In the genomic region with DNA sequence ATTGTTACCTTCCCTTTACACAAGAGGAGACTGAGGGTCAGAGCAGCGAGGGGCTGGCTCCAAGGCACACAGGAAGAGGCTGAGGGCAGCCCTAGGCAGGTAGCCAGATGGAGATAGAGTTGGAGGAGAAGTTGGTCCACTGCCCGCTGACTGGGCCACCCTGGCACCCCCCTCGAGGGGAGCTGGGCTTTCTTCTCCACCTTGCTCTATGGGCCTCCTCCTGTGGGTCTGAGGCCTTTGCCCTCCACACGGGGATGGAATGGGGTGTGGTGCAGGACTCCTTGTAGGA, we compare ENCODE assay signal across 1 cellular context.
TF ChIP-seq lines count a peak whose summit lies in the region.

No MANE protein-coding gene starts in this region.

TF ChIP-seq in GM23338, 12 proteins besides CTCF, POLR2A, EP300 and RAD21 (continued from another document):
- TF ChIP-seq, protein P1, sequence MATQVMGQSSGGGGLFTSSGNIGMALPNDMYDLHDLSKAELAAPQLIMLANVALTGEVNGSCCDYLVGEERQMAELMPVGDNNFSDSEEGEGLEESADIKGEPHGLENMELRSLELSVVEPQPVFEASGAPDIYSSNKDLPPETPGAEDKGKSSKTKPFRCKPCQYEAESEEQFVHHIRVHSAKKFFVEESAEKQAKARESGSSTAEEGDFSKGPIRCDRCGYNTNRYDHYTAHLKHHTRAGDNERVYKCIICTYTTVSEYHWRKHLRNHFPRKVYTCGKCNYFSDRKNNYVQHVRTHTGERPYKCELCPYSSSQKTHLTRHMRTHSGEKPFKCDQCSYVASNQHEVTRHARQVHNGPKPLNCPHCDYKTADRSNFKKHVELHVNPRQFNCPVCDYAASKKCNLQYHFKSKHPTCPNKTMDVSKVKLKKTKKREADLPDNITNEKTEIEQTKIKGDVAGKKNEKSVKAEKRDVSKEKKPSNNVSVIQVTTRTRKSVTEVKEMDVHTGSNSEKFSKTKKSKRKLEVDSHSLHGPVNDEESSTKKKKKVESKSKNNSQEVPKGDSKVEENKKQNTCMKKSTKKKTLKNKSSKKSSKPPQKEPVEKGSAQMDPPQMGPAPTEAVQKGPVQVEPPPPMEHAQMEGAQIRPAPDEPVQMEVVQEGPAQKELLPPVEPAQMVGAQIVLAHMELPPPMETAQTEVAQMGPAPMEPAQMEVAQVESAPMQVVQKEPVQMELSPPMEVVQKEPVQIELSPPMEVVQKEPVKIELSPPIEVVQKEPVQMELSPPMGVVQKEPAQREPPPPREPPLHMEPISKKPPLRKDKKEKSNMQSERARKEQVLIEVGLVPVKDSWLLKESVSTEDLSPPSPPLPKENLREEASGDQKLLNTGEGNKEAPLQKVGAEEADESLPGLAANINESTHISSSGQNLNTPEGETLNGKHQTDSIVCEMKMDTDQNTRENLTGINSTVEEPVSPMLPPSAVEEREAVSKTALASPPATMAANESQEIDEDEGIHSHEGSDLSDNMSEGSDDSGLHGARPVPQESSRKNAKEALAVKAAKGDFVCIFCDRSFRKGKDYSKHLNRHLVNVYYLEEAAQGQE (IDR thresholded peaks at IDR 0.05; ENCODE audit: unreplicated experiment) = no peak
- no peak for TF ChIP-seq CREB1 (CRISPR knock-in tag; IDR thresholded peaks at IDR 0.05; ENCODE audit: low read depth)
